9 cellular contexts compared by ENCODE assay signal in the genomic region with DNA sequence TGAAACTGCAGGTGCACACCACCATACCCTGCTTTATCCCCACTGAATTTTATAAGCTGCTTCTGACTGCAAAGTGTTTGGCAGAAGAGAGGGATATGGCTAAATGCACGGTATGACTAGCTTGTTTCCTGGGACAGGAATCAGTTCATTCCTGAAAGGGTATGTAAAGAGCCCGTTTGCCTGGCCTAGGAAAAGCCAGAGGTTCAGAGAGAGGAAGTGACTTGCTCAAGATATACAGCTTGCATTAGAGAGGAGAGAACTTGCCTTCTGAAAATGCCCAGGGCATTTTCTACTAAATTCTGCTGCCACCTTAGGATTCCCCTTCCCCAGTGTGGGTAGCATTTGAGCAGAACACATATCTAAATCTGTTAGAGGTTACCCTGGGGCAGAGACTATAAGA. TPM values are rescaled to one million over a fixed set of nuclear protein-coding genes. Genes with fewer than 3 reads are reported as not detected.
DNase-seq lines count a peak whose midpoint lies in the region; ATAC-seq, FAIRE-seq and TF ChIP-seq lines count a peak whose summit lies in the region.
"Had no signal": no experiment of that assay in that cellular context is flagged by ENCODE, and none has a peak within 500 bp of the region (broad histone marks: within the 10 kb centered on the region; RNA-seq: fewer than 3 reads in every experiment).

No MANE protein-coding gene starts in this region.

- H3K4me1 ChIP-seq in kidney (ENCODE audit: control insufficient read depth in 1 of 2, insufficient read depth in 1 of 2, low read depth in 1 of 2, low read length in 2 of 2), result peaks cover 6 to 7% of the 10 kb centered on the region in 2 donors
- H3K4me1 ChIP-seq: Peyer's patch had no signal

- DNase-seq in HFFc6 (no peak), SK-N-MC (ENCODE audit: low read depth, low spot score) (no peak), kidney (no peak), T-helper 2 cell (no peak), midbrain (lab: John Stamatoyannopoulos, UW) (no peak)
- DNase-seq in activated CD4-positive, alpha-beta T cell treated with anti-CD3 and anti-CD28 coated beads, Interleukin-2, amount 10 ng/mL, durations not matched to agents 24 days and 14 days, result no peak
- DNase-seq: Peyer's patch had no signal

- FAIRE-seq in kidney (lab: Jason Lieb, UNC), result no peak

- peak overlapping the region; percentile 66; the same call in 1 of the 2 replicates for H3K27ac Mint-ChIP-seq in HFFc6
- no peak overlapping the region for H3K27ac Mint-ChIP-seq in activated CD4-positive, alpha-beta T cell treated with anti-CD3 and anti-CD28 coated beads, Interleukin-2, amount 10 ng/mL, durations not matched to agents 24 days and 14 days

- H3K27me3 Mint-ChIP-seq in HFFc6 (ENCODE audit: insufficient read depth), result no peaks in the 10 kb centered on the region; the same call in 1 of the 2 replicates
- H3K27me3 Mint-ChIP-seq in activated CD4-positive, alpha-beta T cell treated with anti-CD3 and anti-CD28 coated beads, Interleukin-2, amount 10 ng/mL, durations not matched to agents 24 days and 14 days, result no peaks in the 10 kb centered on the region

- intact Hi-C loops in kidney (cut with DNase I), result no loop called here
- intact Hi-C loops in activated CD4-positive, alpha-beta T cell treated with anti-CD3 and anti-CD28 coated beads, Interleukin-2, amount 10 ng/mL, durations not matched to agents 24 days and 14 days (cut with micrococcal nuclease), result no loop called here

- peak overlapping the region; percentile 52 for H3K9ac ChIP-seq in SK-N-MC (ENCODE audit: insufficient read length)
- peak overlapping the region; percentile 8 to 49 for H3K9ac ChIP-seq in kidney (ENCODE audit: low read length in 2 of 2)

- H3K36me3 ChIP-seq in SK-N-MC (ENCODE audit: insufficient read depth, low read length), result no peaks in the 10 kb centered on the region
- no peaks in the 10 kb centered on the region for H3K36me3 ChIP-seq in kidney (ENCODE audit: control insufficient read depth in 1 of 2, insufficient read depth in 2 of 2, low read length in 2 of 2)
- H3K36me3 ChIP-seq: Peyer's patch had no signal

- no peak for ATAC-seq in GM18858 (IDR thresholded peaks at IDR 0.05; ENCODE audit: unreplicated experiment)

- peaks cover 49% of the 10 kb centered on the region for H3K4me1 Mint-ChIP-seq in HFFc6 (ENCODE audit: low read depth)
- H3K4me1 Mint-ChIP-seq in activated CD4-positive, alpha-beta T cell treated with anti-CD3 and anti-CD28 coated beads, Interleukin-2, amount 10 ng/mL, durations not matched to agents 24 days and 14 days, result peaks cover 7% of the 10 kb centered on the region

- H3K9me3 ChIP-seq in SK-N-MC (ENCODE audit: low read depth, low read length), result no peaks in the 10 kb centered on the region
- H3K9me3 ChIP-seq in kidney (ENCODE audit: control insufficient read depth in 1 of 2, low read length in 2 of 2), result no peaks in the 10 kb centered on the region
- H3K9me3 ChIP-seq: Peyer's patch had no signal

- H3K9me3 Mint-ChIP-seq in HFFc6, result no peaks in the 10 kb centered on the region
- no peaks in the 10 kb centered on the region for H3K9me3 Mint-ChIP-seq in activated CD4-positive, alpha-beta T cell treated with anti-CD3 and anti-CD28 coated beads, Interleukin-2, amount 10 ng/mL, durations not matched to agents 24 days and 14 days

- TF ChIP-seq CTCF in 22Rv1 (IDR thresholded peaks at IDR 0.05) (no peak), HFFc6 (IDR thresholded peaks at IDR 0.05) (no peak), kidney (IDR thresholded peaks at IDR 0.05; ENCODE audit: borderline replicate concordance, extremely low read depth, insufficient read depth) (no peak)

- H3K4me3 Mint-ChIP-seq in HFFc6, result peak overlapping the region; percentile 80; the same call in 1 of the 2 replicates
- H3K4me3 Mint-ChIP-seq in activated CD4-positive, alpha-beta T cell treated with anti-CD3 and anti-CD28 coated beads, Interleukin-2, amount 10 ng/mL, durations not matched to agents 24 days and 14 days, result no peak overlapping the region

- H3K4me3 ChIP-seq in SK-N-MC (peak overlapping the region; percentile 58), kidney (ENCODE audit: low read length in 2 of 2) (peak overlapping the region; percentile 9 to 46)

- no peaks in the 10 kb centered on the region for H3K36me3 Mint-ChIP-seq in HFFc6 (ENCODE audit: low read depth)
- H3K36me3 Mint-ChIP-seq in activated CD4-positive, alpha-beta T cell treated with anti-CD3 and anti-CD28 coated beads, Interleukin-2, amount 10 ng/mL, durations not matched to agents 24 days and 14 days (ENCODE audit: low read depth), result no peaks in the 10 kb centered on the region

- 0 out of 2 replicates have a peak overlapping the region, but pooled peaks have one; percentile 17 for H3K27ac ChIP-seq in 22Rv1
- peak overlapping the region; percentile 74 for H3K27ac ChIP-seq in SK-N-MC
- peak overlapping the region; percentile 77 to 91 for H3K27ac ChIP-seq in kidney (ENCODE audit: low read depth in 2 of 2, low read length in 2 of 2)

RNA-seq across cellular contexts. Expression of a gene that starts 0.7 kb away (rescaled TPM):
- total RNA-seq in HFFc6 (2021; fragmentation: NEBNext Ultra II Directional; extraction: Animal tissue kit (Norgen Biotek cat#: 25700)), result 1 to 10 TPM in 4 of 6 experiments, under 1 TPM in 2; 0.14 to 7.1 (median 5.7) TPM
- 12.5 TPM for total RNA-seq in kidney
- polyA plus RNA-seq in kidney (ENCODE audit: insufficient read depth, low read depth, low replicate concordance), result 10.5 TPM
- 1.9 and 2.5 TPM in 2 replicates for total RNA-seq in activated CD4-positive, alpha-beta T cell treated with anti-CD3 and anti-CD28 coated beads, Interleukin-2, amount 10 ng/mL, durations not matched to agents 24 days and 14 days

Comparison
In these comparisons a context has a peak if more than half of its experiments do, and no peak if none do; other contexts are left out.
1. H3K27ac ChIP-seq: peak in every context shown above with its lines; median percentile 84 in kidney; 74 in SK-N-MC; 17 in 22Rv1.